ENCODE assay signal across 20 cellular contexts in the genomic region with DNA sequence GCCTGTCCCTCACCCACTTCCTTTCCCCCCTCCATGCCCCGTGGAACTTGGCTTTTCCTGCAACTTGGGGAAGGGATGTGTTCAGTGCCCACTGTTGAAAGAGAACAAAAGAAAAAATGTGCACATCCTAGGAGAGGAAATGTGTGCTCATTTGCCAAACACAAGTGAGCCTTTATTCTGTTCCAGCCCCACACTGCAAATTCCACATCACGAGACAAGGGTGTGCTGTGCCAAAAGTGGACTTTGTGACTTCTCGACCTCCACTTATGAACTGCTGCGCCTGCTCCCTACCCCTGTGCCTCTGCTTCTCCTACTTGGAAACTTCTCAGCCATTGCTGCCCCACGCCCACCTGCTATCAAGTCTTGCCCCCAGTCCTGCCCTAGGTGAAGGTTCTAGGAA.
"Had no signal": no experiment of that assay in that cellular context is flagged by ENCODE, and none has a peak within 500 bp of the region (broad histone marks: within the 10 kb centered on the region; RNA-seq: fewer than 3 reads in every experiment).

No MANE protein-coding gene starts in this region.

- H3K36me3 Mint-ChIP-seq: naive thymus-derived CD8-positive, alpha-beta T cell; stimulated activated effector memory CD8-positive, alpha-beta T cell treated with anti-CD3 and anti-CD28 coated beads, Interleukin-12 subunit alpha, Interleukin-12 subunit beta, amount 100 ng/mL, for 72 hours had no signal

- H3K9me3 Mint-ChIP-seq: nephron progenitor cell had no signal

- ATAC-seq: gastroesophageal sphincter; heart left ventricle; left cardiac atrium; left lung; naive thymus-derived CD8-positive, alpha-beta T cell; stimulated activated effector memory CD8-positive, alpha-beta T cell treated with anti-CD3 and anti-CD28 coated beads, Interleukin-12 subunit alpha, Interleukin-12 subunit beta, amount 100 ng/mL, for 72 hours had no signal

- H3K27ac Mint-ChIP-seq: naive thymus-derived CD8-positive, alpha-beta T cell; nephron progenitor cell; stimulated activated effector memory CD8-positive, alpha-beta T cell treated with anti-CD3 and anti-CD28 coated beads, Interleukin-12 subunit alpha, Interleukin-12 subunit beta, amount 100 ng/mL, for 72 hours had no signal

- H3K4me1 Mint-ChIP-seq: nephron progenitor cell; stimulated activated effector memory CD8-positive, alpha-beta T cell treated with anti-CD3 and anti-CD28 coated beads, Interleukin-12 subunit alpha, Interleukin-12 subunit beta, amount 100 ng/mL, for 72 hours had no signal

- H3K4me3 Mint-ChIP-seq: naive thymus-derived CD8-positive, alpha-beta T cell; nephron progenitor cell; stimulated activated effector memory CD8-positive, alpha-beta T cell treated with anti-CD3 and anti-CD28 coated beads, Interleukin-12 subunit alpha, Interleukin-12 subunit beta, amount 100 ng/mL, for 72 hours had no signal

- DNase-seq: dorsolateral prefrontal cortex; effector CD4-positive, alpha-beta T cell; foreskin fibroblast; heart left ventricle; kidney; left cardiac atrium; left lung; naive thymus-derived CD8-positive, alpha-beta T cell; nephron progenitor cell; occipital lobe; ovary; sigmoid colon; stimulated activated CD4-positive, alpha-beta T cell treated with anti-CD3 and anti-CD28 coated beads, Interleukin-2, amount 100 ng/mL, for 24 hours; stimulated activated CD4-positive, alpha-beta T cell treated with anti-CD3 and anti-CD28 coated beads, Interleukin-4, amount 100 ng/mL, for 24 hours; stimulated activated naive CD4-positive, alpha-beta T cell treated with Interleukin-2 at 50 U/mL for 16 hours; stomach; thyroid gland; trophoblast cell had no signal
